Comparison of ENCODE assay signal across 1 cellular context in genomic region chr1:90922996-90923395, GRCh38.
TF ChIP-seq lines count a peak whose summit lies in the region.

No MANE protein-coding gene starts in this region.

TF ChIP-seq in IMR-90, 13 proteins besides CTCF, POLR2A, EP300 and RAD21 (continued from another document):
- TF ChIP-seq, protein P1, sequence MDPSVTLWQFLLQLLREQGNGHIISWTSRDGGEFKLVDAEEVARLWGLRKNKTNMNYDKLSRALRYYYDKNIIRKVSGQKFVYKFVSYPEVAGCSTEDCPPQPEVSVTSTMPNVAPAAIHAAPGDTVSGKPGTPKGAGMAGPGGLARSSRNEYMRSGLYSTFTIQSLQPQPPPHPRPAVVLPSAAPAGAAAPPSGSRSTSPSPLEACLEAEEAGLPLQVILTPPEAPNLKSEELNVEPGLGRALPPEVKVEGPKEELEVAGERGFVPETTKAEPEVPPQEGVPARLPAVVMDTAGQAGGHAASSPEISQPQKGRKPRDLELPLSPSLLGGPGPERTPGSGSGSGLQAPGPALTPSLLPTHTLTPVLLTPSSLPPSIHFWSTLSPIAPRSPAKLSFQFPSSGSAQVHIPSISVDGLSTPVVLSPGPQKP (IDR thresholded peaks at IDR 0.05; ENCODE audit: borderline replicate concordance, low read depth, low read length): no peak
TF ChIP-seq in IMR-90: peak in this region for 0.
